12 cellular contexts compared by ENCODE assay signal in the genomic region with DNA sequence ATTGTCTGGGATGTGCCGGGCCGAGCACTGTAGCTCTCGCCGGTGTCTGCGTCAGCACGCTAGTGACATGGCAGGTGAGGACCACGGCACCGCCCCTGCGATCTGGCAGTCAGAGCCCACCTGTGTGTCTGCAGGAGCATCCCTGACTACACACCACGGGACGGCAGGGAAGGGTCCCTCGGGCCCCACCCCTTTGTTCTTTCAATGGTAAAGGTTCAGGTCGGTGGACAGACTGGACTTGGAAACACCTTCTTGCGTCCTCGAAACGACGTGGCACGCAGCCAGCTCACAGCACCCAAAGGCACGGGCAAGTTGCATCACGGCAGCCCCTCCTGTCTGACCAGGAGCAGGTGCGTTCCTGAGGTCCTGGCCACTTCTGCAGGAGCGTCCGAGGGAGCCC.
DNase-seq lines count a peak whose midpoint lies in the region; TF ChIP-seq lines count a peak whose summit lies in the region.
"Had no signal": no experiment of that assay in that cellular context is flagged by ENCODE, and none has a peak within 500 bp of the region (broad histone marks: within the 10 kb centered on the region; RNA-seq: fewer than 3 reads in every experiment).

No MANE protein-coding gene starts in this region.

- CTCF ChIA-PET in RWPE1 (lab: Yijun Ruan, JAX): interaction anchor here (0.7 to 1.4 kb wide), 4 partner anchors 10 to 18 kb away, joined by 3 to 5 read pairs (median 4); no protein-coding TSS in a partner anchor

- DNase-seq in RWPE1 (ENCODE audit: low spot score) (no peak), SW 1271 (lab: John Stamatoyannopoulos, UW) (no peak), epidermal melanocyte (ENCODE audit: insufficient read length, low spot score) (no peak), HCEC 1CT (no peak)
- DNase-seq: activated B cell treated with CpG ODN at 0.5 μM for 24 hours; activated naive CD8-positive, alpha-beta T cell treated with anti-CD3 and anti-CD28 coated beads for 36 hours; activated T-cell treated with anti-CD3 and anti-CD28 coated beads, Interleukin-2, amount 50 U/mL, for 72 hours; foreskin fibroblast; GF-D8 had no signal

- POLR2A ChIA-PET in RWPE1 (lab: Yijun Ruan, JAX; ENCODE audit: low non-redundant PET): no interaction called here

- no peak for TF ChIP-seq CTCF in 22Rv1 (IDR thresholded peaks at IDR 0.05)
- TF ChIP-seq CTCF in C4-2B (conservative IDR thresholded peaks at IDR 0.05): no peak
- TF ChIP-seq CTCF in RWPE1 (conservative IDR thresholded peaks at IDR 0.05; ENCODE audit: low read depth): no peak

- H3K27ac ChIP-seq in 22Rv1 (peak overlapping the region; percentile 91), C4-2B (peak overlapping the region; percentile 33), RWPE1 (0 out of 2 replicates have a peak overlapping the region, but pooled peaks have one; percentile 9)
- H3K27ac ChIP-seq: neutrophil had no signal

Comparison
In these comparisons a context has a peak if more than half of its experiments do, and no peak if none do; other contexts are left out.
1. H3K27ac ChIP-seq: peak in every context shown above with its lines; median percentile 91 in 22Rv1; 33 in C4-2B; 9 in RWPE1.